Comparison of ENCODE assay signal across 7 cellular contexts in the genomic region with DNA sequence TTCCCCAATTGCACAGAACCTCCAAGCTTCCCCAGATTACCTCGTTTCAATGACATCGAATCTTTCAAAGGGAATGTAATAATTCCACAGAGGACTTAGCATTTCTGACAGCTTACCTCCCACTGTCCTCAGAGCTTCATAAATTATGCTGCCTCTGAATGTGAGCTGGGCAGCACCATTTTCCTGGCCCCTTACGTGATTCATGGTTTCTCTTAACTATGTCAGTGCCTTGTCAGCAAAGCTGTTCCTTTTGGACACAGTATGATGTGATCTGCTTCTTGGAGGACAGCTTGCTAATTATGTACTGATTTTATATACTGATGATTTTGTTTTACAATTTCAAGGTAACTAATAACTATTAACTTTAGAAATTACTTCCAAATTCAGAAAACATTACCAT. TPM values are rescaled to one million over a fixed set of nuclear protein-coding genes. Genes with fewer than 3 reads are reported as not detected.
DNase-seq lines count a peak whose midpoint lies in the region; ATAC-seq and TF ChIP-seq lines count a peak whose summit lies in the region.

No MANE protein-coding gene starts in this region.

- H3K27ac ChIP-seq in heart left ventricle = peak overlapping the region in 11 of 12 donors; percentile 51 to 88 (median 72)
- peak overlapping the region; percentile 18 for H3K27ac ChIP-seq in smooth muscle cell (ENCODE audit: low read depth)

- peaks cover 3% of the 10 kb centered on the region for H3K9me3 Mint-ChIP-seq in activated CD4-positive, alpha-beta memory T cell treated with anti-CD3 and anti-CD28 coated beads, Interleukin-2, amount 10 ng/mL, durations not matched to agents 7 days and 5 days
- H3K9me3 Mint-ChIP-seq in endothelial cell (ENCODE audit: unreplicated experiment) = no peaks in the 10 kb centered on the region

- peaks cover 5% of the 10 kb centered on the region for H3K36me3 Mint-ChIP-seq in activated CD4-positive, alpha-beta memory T cell treated with anti-CD3 and anti-CD28 coated beads, Interleukin-2, amount 10 ng/mL, durations not matched to agents 7 days and 5 days (ENCODE audit: low read depth)
- no peaks in the 10 kb centered on the region for H3K36me3 Mint-ChIP-seq in endothelial cell (ENCODE audit: low read depth, unreplicated experiment)

- 23 to 47% (median 35%) methylated on average over 3 of the region's 3 CpGs for WGBS in heart left ventricle, 4 donors
- 31% methylated on average over 3 of the region's 3 CpGs for whole genome bisulfite sequencing in smooth muscle cell (ENCODE audit: low lambda C conversion rate)

- POLR2A ChIA-PET in activated CD4-positive, alpha-beta memory T cell treated with anti-CD3 and anti-CD28 coated beads, Interleukin-2, amount 10 ng/mL, durations not matched to agents 7 days and 5 days (lab: Charles Lee) = interaction anchor here (1.4 to 2.6 kb wide), 7 partner anchors 10 to 500 kb away, joined by 4 to 47 read pairs (median 8); a partner anchor contains a TSS

- H3K27ac Mint-ChIP-seq in activated CD4-positive, alpha-beta memory T cell treated with anti-CD3 and anti-CD28 coated beads, Interleukin-2, amount 10 ng/mL, durations not matched to agents 7 days and 5 days = peak overlapping the region; percentile 60
- no peak overlapping the region for H3K27ac Mint-ChIP-seq in endothelial cell (ENCODE audit: unreplicated experiment)

- peak overlapping the region; percentile 86 for H2AFZ ChIP-seq in smooth muscle cell (ENCODE audit: low read depth)

- H3K27me3 Mint-ChIP-seq in activated CD4-positive, alpha-beta memory T cell treated with anti-CD3 and anti-CD28 coated beads, Interleukin-2, amount 10 ng/mL, durations not matched to agents 7 days and 5 days = no peaks in the 10 kb centered on the region
- peaks cover 4% of the 10 kb centered on the region for H3K27me3 Mint-ChIP-seq in endothelial cell (ENCODE audit: unreplicated experiment)

- peak; percentile 42 for ATAC-seq in HG03175 (IDR thresholded peaks at IDR 0.05; ENCODE audit: unreplicated experiment)
- ATAC-seq in heart left ventricle = peak in 2 of 4 donors; percentile 31 to 57
- no peak for ATAC-seq in GM18498 (IDR thresholded peaks at IDR 0.05; ENCODE audit: unreplicated experiment)

- CTCF ChIA-PET in activated CD4-positive, alpha-beta memory T cell treated with anti-CD3 and anti-CD28 coated beads, Interleukin-2, amount 10 ng/mL, durations not matched to agents 7 days and 5 days (lab: Charles Lee) = interaction anchor here (0.8 to 1.3 kb wide), 4 partner anchors 60 to 500 kb away, joined by 3 to 5 read pairs (median 4); no protein-coding TSS in a partner anchor

- H3F3A ChIP-seq in smooth muscle cell (ENCODE audit: low read depth) = no peaks in the 10 kb centered on the region

- TF ChIP-seq POLR2A in heart left ventricle (IDR thresholded peaks at IDR 0.05) = no peak

- TF ChIP-seq CTCF in heart left ventricle (IDR thresholded peaks at IDR 0.05) (no peak), smooth muscle cell (IDR thresholded peaks at IDR 0.05; ENCODE audit: borderline replicate concordance, insufficient read depth, poor library complexity, severe bottlenecking) (no peak), endothelial cell (IDR thresholded peaks at IDR 0.05; ENCODE audit: unreplicated experiment) (no peak)

- peak overlapping the region; percentile 75 for H3K4me2 ChIP-seq in smooth muscle cell

- H4K20me1 ChIP-seq in smooth muscle cell (ENCODE audit: low read depth) = no peaks in the 10 kb centered on the region

- intact Hi-C loops in heart left ventricle (cut with DNase I) = loop anchor here in 1 of 10 donors (2.0 kb wide), 1 partner anchor 24 kb away; no protein-coding TSS in a partner anchor

- H3K4me1 Mint-ChIP-seq in activated CD4-positive, alpha-beta memory T cell treated with anti-CD3 and anti-CD28 coated beads, Interleukin-2, amount 10 ng/mL, durations not matched to agents 7 days and 5 days = peaks cover 19% of the 10 kb centered on the region
- peaks cover 28% of the 10 kb centered on the region for H3K4me1 Mint-ChIP-seq in endothelial cell (ENCODE audit: unreplicated experiment)

- DNase-seq in activated CD4-positive, alpha-beta memory T cell treated with anti-CD3 and anti-CD28 coated beads, Interleukin-2, amount 10 ng/mL, durations not matched to agents 7 days and 5 days = no peak
- DNase-seq in heart left ventricle (no peak), smooth muscle cell (lab: John Stamatoyannopoulos, UW; ENCODE audit: unreplicated experiment) (no peak), endothelial cell (ENCODE audit: low spot score) (no peak)
- no peak for DNase-seq in stimulated activated CD4-positive, alpha-beta T cell treated with anti-CD3 and anti-CD28 coated beads, Interleukin-12 subunit alpha, Interleukin-12 subunit beta, amount 100 ng/mL, for 4 hours

- H3K9ac ChIP-seq in smooth muscle cell (ENCODE audit: low read depth) = no peak overlapping the region

- H3K27me3 ChIP-seq in heart left ventricle (no peaks in the 10 kb centered on the region), smooth muscle cell (ENCODE audit: low read depth) (no peaks in the 10 kb centered on the region)

- H3K36me3 ChIP-seq in heart left ventricle = no peaks in the 10 kb centered on the region
- no peaks in the 10 kb centered on the region for H3K36me3 ChIP-seq in smooth muscle cell (ENCODE audit: low read depth)

- peak overlapping the region in 10 of 12 donors; percentile 2 to 47 (median 31) for H3K4me3 ChIP-seq in heart left ventricle
- peak overlapping the region; percentile 21 for H3K4me3 ChIP-seq in smooth muscle cell

- peaks cover 0 to 31% (median 17%) of the 10 kb centered on the region in 12 donors for H3K4me1 ChIP-seq in heart left ventricle
- no peaks in the 10 kb centered on the region for H3K4me1 ChIP-seq in smooth muscle cell (ENCODE audit: low read depth)

- H3K9me3 ChIP-seq in heart left ventricle (no peaks in the 10 kb centered on the region), smooth muscle cell (replicated peaks; ENCODE audit: low read depth) (no peaks in the 10 kb centered on the region)

- no peaks in the 10 kb centered on the region for H3K79me2 ChIP-seq in smooth muscle cell (ENCODE audit: low read depth)

- H3K4me3 Mint-ChIP-seq in activated CD4-positive, alpha-beta memory T cell treated with anti-CD3 and anti-CD28 coated beads, Interleukin-2, amount 10 ng/mL, durations not matched to agents 7 days and 5 days = peak overlapping the region; percentile 75
- no peak overlapping the region for H3K4me3 Mint-ChIP-seq in endothelial cell (ENCODE audit: unreplicated experiment)

RNA-seq across cellular contexts. Expression of a gene that starts 27.7 kb away (rescaled TPM):
- total RNA-seq in activated CD4-positive, alpha-beta memory T cell treated with anti-CD3 and anti-CD28 coated beads, Interleukin-2, amount 10 ng/mL, durations not matched to agents 7 days and 5 days = 10 to 100 TPM; 28.1 to 30.3 TPM
- 10 to 100 TPM; 38.6 to 98.1 (median 50.7) TPM for total RNA-seq in heart left ventricle
- 10 to 100 TPM; 25.6 to 59.1 TPM for polyA plus RNA-seq in heart left ventricle
- 21.1 and 48.0 TPM in 2 replicates for total RNA-seq in smooth muscle cell
- polyA plus RNA-seq in smooth muscle cell = 33.3 and 44.0 TPM in 2 replicates
- total RNA-seq in endothelial cell (ENCODE audit: unreplicated experiment) = 149 TPM
